In genomic region chr9:126804198-126804695, GRCh38 we compare ENCODE assay signal across 8 cellular contexts. TPM values are rescaled to one million over a fixed set of nuclear protein-coding genes. Genes with fewer than 3 reads are reported as not detected.
DNase-seq lines count a peak whose midpoint lies in the region; ATAC-seq and TF ChIP-seq lines count a peak whose summit lies in the region.

No MANE protein-coding gene starts in this region.

- CTCF ChIA-PET in mammary epithelial cell (lab: Charles Lee; ENCODE audit: low non-redundant PET) = interaction anchor here (0.5 kb wide), 1 partner anchor 97 kb away, joined by 3 read pairs; no protein-coding TSS in a partner anchor

- in situ Hi-C loops in mammary epithelial cell (cut with MboI; ENCODE audit: low sequenced_read_pairs in 2 of 2) = no loop called here

- H3K27me3 ChIP-seq in left ventricle myocardium inferior (ENCODE audit: low read depth) (no peaks in the 10 kb centered on the region), mammary epithelial cell (ENCODE audit: insufficient read depth, low read length) (no peaks in the 10 kb centered on the region), vagina (no peaks in the 10 kb centered on the region)

- peak overlapping the region; percentile 92 for H3K27ac ChIP-seq in left ventricle myocardium inferior (replicated peaks)
- H3K27ac ChIP-seq in mammary epithelial cell (ENCODE audit: insufficient read depth, low read depth, low read length) = peak overlapping the region; percentile 94
- peak overlapping the region; percentile 82 for H3K27ac ChIP-seq in vagina

- H3K4me3 ChIP-seq in left ventricle myocardium inferior (peak overlapping the region; percentile 77), mammary epithelial cell (replicated peaks in 1 of 3; ENCODE audit: insufficient read depth in 1 of 3, low read depth in 2 of 3, low read length in 3 of 3) (peak overlapping the region; percentile 73 to 88 (median 77)), vagina (peak overlapping the region; percentile 84 to 95)

- DNase-seq in left ventricle myocardium inferior (no peak), Right ventricle myocardium superior (no peak), mammary epithelial cell (no peak), mesothelial cell of epicardium (ENCODE audit: low spot score in 2 of 2, unreplicated experiment in 2 of 2) (no peak), vagina (ENCODE audit: extremely low spot score in 2 of 2) (no peak), AG20443 (ENCODE audit: low spot score) (no peak)
- DNase-seq in effector CD8-positive, alpha-beta T cell (lab: John Stamatoyannopoulos, UW) = no peak

- H3K4me1 ChIP-seq in left ventricle myocardium inferior (peaks cover 48% of the 10 kb centered on the region), mammary epithelial cell (ENCODE audit: insufficient read depth, low read length) (peaks cover 14% of the 10 kb centered on the region), vagina (peaks cover 29% of the 10 kb centered on the region)

- peaks cover 4% of the 10 kb centered on the region for H3K36me3 ChIP-seq in left ventricle myocardium inferior
- H3K36me3 ChIP-seq in mammary epithelial cell (ENCODE audit: insufficient read depth, low read length) = no peaks in the 10 kb centered on the region
- no peaks in the 10 kb centered on the region for H3K36me3 ChIP-seq in vagina

- no TSS peak for BruUV-seq in mammary epithelial cell (replicated peaks; lab: Mats Ljungman, UMichigan)

- dilution Hi-C loops in mammary epithelial cell (cut with HindIII; ENCODE audit: low sequenced_read_pairs) = no loop called here

- H3K9ac ChIP-seq in mammary epithelial cell (ENCODE audit: insufficient read depth, low read length) = peak overlapping the region; percentile 35

- no peak for TF ChIP-seq POLR2A in vagina (IDR thresholded peaks at IDR 0.05)

- no peaks in the 10 kb centered on the region for H4K20me1 ChIP-seq in mammary epithelial cell (ENCODE audit: insufficient read depth, low read length)

- H2AFZ ChIP-seq in mammary epithelial cell (ENCODE audit: low read depth, low read length) = peak overlapping the region; percentile 96

- no peaks in the 10 kb centered on the region for H3K9me3 ChIP-seq in left ventricle myocardium inferior (replicated peaks)
- H3K9me3 ChIP-seq in mammary epithelial cell (replicated peaks; ENCODE audit: insufficient read depth, low read length) = no peaks in the 10 kb centered on the region
- no peaks in the 10 kb centered on the region for H3K9me3 ChIP-seq in vagina

- H3K4me3 Mint-ChIP-seq in mesothelial cell of epicardium = peak overlapping the region; percentile 91

- H3K79me2 ChIP-seq in mammary epithelial cell (ENCODE audit: insufficient read depth, low read length) = peaks cover 44% of the 10 kb centered on the region

- no peaks in the 10 kb centered on the region for H3K9me3 Mint-ChIP-seq in mesothelial cell of epicardium

- intact Hi-C loops in left ventricle myocardium inferior (cut with micrococcal nuclease) = no loop called here
- intact Hi-C loops in Right ventricle myocardium superior (cut with DNase I) = no loop called here
- intact Hi-C loops in mammary epithelial cell (cut with micrococcal nuclease) = loop anchor here (2.0 kb wide), 1 partner anchor 13 kb away; no protein-coding TSS in a partner anchor
- intact Hi-C loops in vagina (cut with DNase I) = no loop called here

- H3K27ac Mint-ChIP-seq in mesothelial cell of epicardium = peak overlapping the region; percentile 99

- WGBS in mammary epithelial cell (ENCODE audit: low coverage, missing lambda C conversion rate) = 97% methylated on average over 16 of the region's 16 CpGs

- peak overlapping the region; percentile 88 for H3K4me2 ChIP-seq in mammary epithelial cell (ENCODE audit: insufficient read depth, low read depth, low read length)

- ATAC-seq in Right ventricle myocardium superior (ENCODE audit: poor library complexity) = no peak
- no peak for ATAC-seq in GM19324 (IDR thresholded peaks at IDR 0.05; ENCODE audit: low FRiP score, unreplicated experiment)

- H3K4me1 Mint-ChIP-seq in mesothelial cell of epicardium = peaks cover 29% of the 10 kb centered on the region

- peaks cover 19% of the 10 kb centered on the region for H3K27me3 Mint-ChIP-seq in mesothelial cell of epicardium (ENCODE audit: low read depth)

- no peaks in the 10 kb centered on the region for H3K36me3 Mint-ChIP-seq in mesothelial cell of epicardium

- TF ChIP-seq CTCF in left ventricle myocardium inferior (IDR thresholded peaks at IDR 0.05; ENCODE audit: borderline replicate concordance) (no peak), mammary epithelial cell (conservative IDR thresholded peaks at IDR 0.05 in 1 of 2, IDR thresholded peaks at IDR 0.05 in 1 of 2; ENCODE audit: extremely low read depth in 1 of 2, insufficient read depth in 1 of 2, low read depth in 1 of 2, low read length in 2 of 2) (no peak), mesothelial cell of epicardium (IDR thresholded peaks at IDR 0.05; ENCODE audit: unreplicated experiment) (no peak), vagina (IDR thresholded peaks at IDR 0.05) (no peak)

RNA-seq across cellular contexts. Expression of gene ZBTB43, which starts 0.6 kb away (rescaled TPM):
- total RNA-seq in left ventricle myocardium inferior (30.2 TPM), Right ventricle myocardium superior (36.8 TPM), mammary epithelial cell (10 to 100 TPM; 24.0 to 32.4 TPM), mesothelial cell of epicardium (20.1 to 21.4 TPM (median 21.4 TPM) in 3 replicates), vagina (15.5 TPM)
- 7.0 TPM for polyA plus RNA-seq in mammary epithelial cell
- polyA minus RNA-seq in mammary epithelial cell = 6.4 TPM

RNA-seq across cellular contexts. Expression of gene ZBTB34, which starts 56.2 kb away (rescaled TPM):
- total RNA-seq in left ventricle myocardium inferior (4.5 TPM), Right ventricle myocardium superior (5.5 TPM), mammary epithelial cell (10 to 100 TPM in 1 of 2 donors, 1 to 10 TPM in 1; 5.1 to 10.3 TPM), mesothelial cell of epicardium (23.3 to 24.7 TPM (median 24.0 TPM) in 3 replicates), vagina (8.6 TPM)
- polyA plus RNA-seq in mammary epithelial cell = 3.4 TPM
- polyA minus RNA-seq in mammary epithelial cell = 7.0 TPM
